19 cellular contexts compared by ENCODE assay signal in the genomic region with DNA sequence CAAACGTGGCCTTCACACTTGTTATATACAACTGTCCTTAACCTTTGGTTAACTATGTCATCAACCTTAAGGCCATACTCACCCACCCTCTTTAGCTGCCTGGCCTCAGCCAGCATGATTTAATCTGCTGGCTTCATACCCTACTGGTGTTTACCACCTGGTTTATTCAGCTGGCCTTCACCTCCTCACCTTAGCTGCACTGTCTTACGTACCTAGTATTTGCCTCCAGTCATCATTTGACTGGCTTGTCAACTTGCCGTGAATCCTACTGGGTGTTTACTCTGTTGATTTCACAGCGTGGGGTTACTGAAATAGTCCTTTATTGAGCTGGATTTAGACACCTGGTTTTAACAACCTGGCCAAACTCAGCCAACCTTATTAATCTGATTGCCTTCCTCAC.
"Had no signal": no experiment of that assay in that cellular context is flagged by ENCODE, and none has a peak within 500 bp of the region (broad histone marks: within the 10 kb centered on the region; RNA-seq: fewer than 3 reads in every experiment).

No MANE protein-coding gene starts in this region.

- DNase-seq: effector memory CD4-positive, alpha-beta T cell; heart right ventricle; hypothalamus; kidney glomerular epithelial cell; lower lobe of right lung; midbrain; occipital lobe; pancreas; right lobe of liver; spleen; stimulated activated CD4-positive, alpha-beta T cell treated with anti-CD3 and anti-CD28 coated beads, Interleukin-15, amount 100 ng/mL, for 24 hours; stimulated activated CD4-positive, alpha-beta T cell treated with anti-CD3 and anti-CD28 coated beads, Interleukin-1b, Interleukin-23, amount 100 ng/mL, for 48 hours; stimulated activated CD4-positive, alpha-beta T cell treated with anti-CD3 and anti-CD28 coated beads, Interleukin-4, amount 100 ng/mL, for 24 hours; tibial artery; upper lobe of right lung had no signal

- ATAC-seq: heart right ventricle; lower lobe of right lung; natural killer cell treated with Interleukin-12 subunit alpha and Interleukin-12 subunit beta and Interleukin-15 and Interleukin-18, amount 100 ng/mL, for 72 hours; pancreas; stimulated activated memory B cell treated with anti-CD40 and anti-IgM and Interleukin-4, amounts not matched to agents 10 μg/mL and 1 μg/mL and 100 μg/mL, for 72 hours; upper lobe of right lung had no signal

- H3K4me3 ChIP-seq: heart right ventricle, lower lobe of right lung, pancreas, prostate gland, right lobe of liver, spleen, tibial artery, upper lobe of right lung, vagina had no signal
